8 cellular contexts compared by ENCODE assay signal in genomic region chr2:96163768-96164429, GRCh38. TPM values are rescaled to one million over a fixed set of nuclear protein-coding genes. Genes with fewer than 3 reads are reported as not detected.
DNase-seq lines count a peak whose midpoint lies in the region; ATAC-seq, FAIRE-seq and TF ChIP-seq lines count a peak whose summit lies in the region.

No MANE protein-coding gene starts in this region.

- H2AFZ ChIP-seq in H1 (ENCODE audit: low read length): peak overlapping the region; percentile 8; the same call in 1 of the 2 replicates

- CTCF ChIA-PET in H1 (lab: Charles Lee; ENCODE audit: partially characterized antibody): interaction anchor here (1.5 to 5.2 kb wide), 4 partner anchors 10 to 20 kb away, joined by 5 to 31 read pairs (median 8); no protein-coding TSS in a partner anchor

- no peak overlapping the region for H2BK15ac ChIP-seq in H1 (ENCODE audit: low read length)

- H3K4me1 ChIP-seq in H1 (replicated peaks in 1 of 4; ENCODE audit: control insufficient read depth in 3 of 4, insufficient read depth in 4 of 4, low read length in 3 of 4): peaks cover 0 to 7% (median 0%) of the 10 kb centered on the region in 4 experiments; a peak in 1 of 7 replicates

- 83% methylated on average over 13 of the region's 13 CpGs; no CpG with 5 or more reads in 1 of the 2 experiments for WGBS in H1 (ENCODE audit: extremely low coverage in 1 of 2, insufficient coverage in 1 of 2, insufficient read length in 1 of 2, insufficient replicate concordance in 2 of 2, low coverage in 1 of 2, low lambda C conversion rate in 2 of 2, missing lambda C conversion rate in 1 of 2), 2 experiments

- POLR2A ChIA-PET in H1 (lab: Charles Lee; ENCODE audit: partially characterized antibody): interaction anchor here (0.6 to 1.3 kb wide), 3 partner anchors 15 to 25 kb away, joined by 3 read pairs; partner anchors contain the start of gene DUSP2

- no peaks in the 10 kb centered on the region for H3K27me3 Mint-ChIP-seq in stimulated activated naive B cell treated with anti-CD40 and anti-IgM and Interleukin-4, amounts not matched to agents 10 μg/mL and 1 μg/mL and 100 μg/mL, for 72 hours
- peaks cover 0 to 2% (median 0%) of the 10 kb centered on the region in 3 donors for H3K27me3 Mint-ChIP-seq in CD14-positive monocyte (ENCODE audit: low read depth in 3 of 3)

- H3K23me2 ChIP-seq in H1 (ENCODE audit: low read depth, low read length): no peaks in the 10 kb centered on the region; the same call in 1 of the 2 replicates

- H3K36me3 Mint-ChIP-seq in stimulated activated naive B cell treated with anti-CD40 and anti-IgM and Interleukin-4, amounts not matched to agents 10 μg/mL and 1 μg/mL and 100 μg/mL, for 72 hours: peaks cover 3 to 8% of the 10 kb centered on the region in 2 donors
- no peaks in the 10 kb centered on the region for H3K36me3 Mint-ChIP-seq in CD14-positive monocyte

- H3K27ac ChIP-seq in H1 (ENCODE audit: low read depth, low read length): no peak overlapping the region

- no peaks in the 10 kb centered on the region for H3K79me1 ChIP-seq in H1 (ENCODE audit: low read depth, low read length)

- TF ChIP-seq POLR2A in H1 (IDR thresholded peaks at IDR 0.05; ENCODE audit: control extremely low read depth in 1 of 2, low read depth in 2 of 2, low read length in 2 of 2): no peak

- no peaks in the 10 kb centered on the region for H3K9me3 ChIP-seq in H1 (ENCODE audit: insufficient read depth in 2 of 2, low read depth in 1 of 2, low read length in 1 of 2)

- no peak overlapping the region for H4K5ac ChIP-seq in H1 (ENCODE audit: insufficient read length, low read depth, low read length)

- H3K27ac Mint-ChIP-seq in stimulated activated naive B cell treated with anti-CD40 and anti-IgM and Interleukin-4, amounts not matched to agents 10 μg/mL and 1 μg/mL and 100 μg/mL, for 72 hours: peak overlapping the region; percentile 99
- peak overlapping the region in 2 of 7 donors; percentile 56 to 57 for H3K27ac Mint-ChIP-seq in CD14-positive monocyte

- H3K23ac ChIP-seq in H1 (ENCODE audit: insufficient read length): no peak overlapping the region

- no peak for TF ChIP-seq RAD21 in H1 (IDR thresholded peaks at IDR 0.05 in 1 of 2, conservative IDR thresholded peaks at IDR 0.05 in 1 of 2; ENCODE audit: low read depth in 2 of 2, low read length in 2 of 2)

- no peak overlapping the region for H4K91ac ChIP-seq in H1 (replicated peaks; ENCODE audit: insufficient read length, low read length)

- TF ChIP-seq CTCF in H1 (IDR thresholded peaks at IDR 0.05; ENCODE audit: control extremely low read depth in 1 of 3, insufficient read depth in 1 of 3, low read depth in 1 of 3, low read length in 3 of 3): no peak
- no peak for TF ChIP-seq CTCF in CD14-positive monocyte (IDR thresholded peaks at IDR 0.05)

- no peaks in the 10 kb centered on the region for H4K20me1 ChIP-seq in H1 (replicated peaks in 1 of 2; ENCODE audit: control insufficient read depth in 1 of 2, insufficient read depth in 2 of 2, low read length in 2 of 2)

- H2BK12ac ChIP-seq in H1 (ENCODE audit: low read depth, low read length): peak overlapping the region; percentile 27; the same call in 1 of the 2 replicates

- no peak overlapping the region for H3K4me3 ChIP-seq in H1 (ENCODE audit: extremely low read depth in 1 of 4, insufficient read depth in 2 of 4, low read depth in 3 of 4, low read length in 4 of 4)

- H2AK5ac ChIP-seq in H1 (ENCODE audit: low read depth, low read length): no peak overlapping the region

- H3K9me3 Mint-ChIP-seq in stimulated activated naive B cell treated with anti-CD40 and anti-IgM and Interleukin-4, amounts not matched to agents 10 μg/mL and 1 μg/mL and 100 μg/mL, for 72 hours: peaks cover 7% of the 10 kb centered on the region in 2 donors
- H3K9me3 Mint-ChIP-seq in CD14-positive monocyte: peaks cover 0 to 4% (median 0%) of the 10 kb centered on the region in 7 donors

- no peak overlapping the region for H3K4me2 ChIP-seq in H1 (ENCODE audit: insufficient read depth in 1 of 2, low read depth in 2 of 2, low read length in 2 of 2)

- H3K79me2 ChIP-seq in H1 (ENCODE audit: control insufficient read depth in 1 of 2, insufficient read depth in 2 of 2, low read length in 2 of 2): no peaks in the 10 kb centered on the region

- H4K8ac ChIP-seq in H1 (ENCODE audit: extremely low read depth, insufficient read depth, low read length): no peak overlapping the region; the same call in 1 of the 2 replicates

- peak; percentile 70 to 80 for DNase-seq in activated CD4-positive, alpha-beta T cell treated with anti-CD3 and anti-CD28 coated beads for 24 hours (ENCODE audit: low read depth in 2 of 2)
- DNase-seq in H1 (ENCODE audit: low read depth in 1 of 2, low spot score in 2 of 2) (no peak), amygdala (lab: John Stamatoyannopoulos, UW) (no peak), CD14-positive monocyte (ENCODE audit: low spot score) (no peak), RKO (ENCODE audit: low spot score) (no peak)
- peak; percentile 89 for DNase-seq in stimulated activated naive B cell treated with anti-CD40 and anti-IgM and Interleukin-4, amounts not matched to agents 10 μg/mL and 1 μg/mL and 100 μg/mL, for 72 hours

- no peak for TF ChIP-seq EP300 in H1 (IDR thresholded peaks at IDR 0.05; ENCODE audit: borderline replicate concordance in 1 of 2, low read depth in 2 of 2, low read length in 2 of 2)

- no peak overlapping the region for H3K9ac ChIP-seq in H1 (replicated peaks in 1 of 4; ENCODE audit: extremely low read depth in 1 of 4, low read depth in 3 of 4, low read length in 3 of 4)

- H3K36me3 ChIP-seq in H1 (ENCODE audit: control insufficient read depth in 2 of 4, insufficient read depth in 4 of 4, low read length in 3 of 4): no peaks in the 10 kb centered on the region

- intact Hi-C loops in CD14-positive monocyte (cut with micrococcal nuclease): no loop called here

- H2BK5ac ChIP-seq in H1 (ENCODE audit: low read depth, low read length): no peak overlapping the region

- no peak overlapping the region for H3K4ac ChIP-seq in H1 (replicated peaks; ENCODE audit: insufficient read length, low read depth, low read length)

- H3K18ac ChIP-seq in H1 (ENCODE audit: extremely low read depth, low read length): no peak overlapping the region

- H3K14ac ChIP-seq in H1 (ENCODE audit: insufficient read length): no peak overlapping the region

- no peaks in the 10 kb centered on the region for H3K27me3 ChIP-seq in H1 (replicated peaks in 1 of 4; ENCODE audit: control insufficient read depth in 3 of 4, extremely low read depth in 1 of 4, insufficient read depth in 3 of 4, low read length in 3 of 4)

- H2BK20ac ChIP-seq in H1 (ENCODE audit: low read length): no peak overlapping the region

- ATAC-seq in GM18861 (IDR thresholded peaks at IDR 0.05; ENCODE audit: unreplicated experiment): peak; percentile 34
- peak; percentile 62 for ATAC-seq in HG02852 (IDR thresholded peaks at IDR 0.05; ENCODE audit: unreplicated experiment)
- ATAC-seq in stimulated activated naive B cell treated with anti-CD40 and anti-IgM and Interleukin-4, amounts not matched to agents 10 μg/mL and 1 μg/mL and 100 μg/mL, for 72 hours (replicated peaks): peak; percentile 81 to 89

- no peak overlapping the region for H3K56ac ChIP-seq in H1 (replicated peaks; ENCODE audit: insufficient read length, low read depth, low read length)

- peaks cover 54 to 71% of the 10 kb centered on the region in 2 donors for H3K4me1 Mint-ChIP-seq in stimulated activated naive B cell treated with anti-CD40 and anti-IgM and Interleukin-4, amounts not matched to agents 10 μg/mL and 1 μg/mL and 100 μg/mL, for 72 hours
- H3K4me1 Mint-ChIP-seq in CD14-positive monocyte: no peaks in the 10 kb centered on the region

- H2BK120ac ChIP-seq in H1 (replicated peaks; ENCODE audit: low read depth, low read length): no peak overlapping the region

- no peak for FAIRE-seq in H1 (lab: Jason Lieb, UNC)

- H3K4me3 Mint-ChIP-seq in stimulated activated naive B cell treated with anti-CD40 and anti-IgM and Interleukin-4, amounts not matched to agents 10 μg/mL and 1 μg/mL and 100 μg/mL, for 72 hours: peak overlapping the region; percentile 77 to 83
- H3K4me3 Mint-ChIP-seq in CD14-positive monocyte: no peak overlapping the region

RNA-seq across cellular contexts. Expression of gene DUSP2, which starts 18.7 kb away (rescaled TPM):
- 8.7 and 10.1 TPM in 2 replicates for total RNA-seq in H1 (2021; fragmentation: NEBNext Ultra II Directional; extraction: Animal tissue kit (Norgen Biotek cat#: 25700))
- polyA plus RNA-seq in H1 (2011; rRNA removed) (10.4 and 11.7 TPM in 2 replicates), CD14-positive monocyte (10 to 100 TPM; 48.4 to 66.1 TPM)
- polyA plus RNA-seq in H1 (2011; cell fraction: cytosol; rRNA removed): 8.4 TPM
- 21.7 TPM for polyA plus RNA-seq in H1 (2011; cell fraction: nucleus; rRNA removed)
- 5.9 to 8.2 TPM (median 7.6 TPM) in 4 replicates for polyA plus RNA-seq in H1 (2012, experiment 1 of 2)
- 9.0 TPM for polyA plus RNA-seq in H1 (2012, experiment 2 of 2)
- polyA plus RNA-seq in H1 (2013, experiment 1 of 2): 3.6 TPM
- polyA plus RNA-seq in H1 (2013, experiment 2 of 2): 3.2 TPM
- 5.5 and 5.9 TPM in 2 replicates for polyA minus RNA-seq in H1 (2011; rRNA and poly(A)+ RNA removed)
- polyA minus RNA-seq in H1 (2011; cell fraction: cytosol; rRNA and poly(A)+ RNA removed): 5.7 TPM
- 26.8 TPM for polyA minus RNA-seq in H1 (2011; cell fraction: nucleus; rRNA and poly(A)+ RNA removed)

RNA-seq across cellular contexts. Expression of gene ASTL, which starts 25.6 kb away (rescaled TPM):
- total RNA-seq in H1 (2021; fragmentation: NEBNext Ultra II Directional; extraction: Animal tissue kit (Norgen Biotek cat#: 25700)): 0.60 and 0.75 TPM in 2 replicates
- polyA plus RNA-seq in H1 (2011; rRNA removed): 1.4 and 2.2 TPM in 2 replicates
- 1.4 TPM for polyA plus RNA-seq in H1 (2011; cell fraction: cytosol; rRNA removed)
- polyA plus RNA-seq in H1 (2011; cell fraction: nucleus; rRNA removed): 2.5 TPM
- 0.28 to 1.2 TPM (median 0.73 TPM) in 4 replicates for polyA plus RNA-seq in H1 (2012, experiment 1 of 2)
- polyA plus RNA-seq in H1 (2012, experiment 2 of 2): 0.54 TPM
- 0.67 TPM for polyA plus RNA-seq in H1 (2013, experiment 1 of 2)
- 0.46 TPM for polyA plus RNA-seq in H1 (2013, experiment 2 of 2)
- polyA minus RNA-seq in H1 (2011; rRNA and poly(A)+ RNA removed): 1.2 and 1.6 TPM in 2 replicates
- 1.8 TPM for polyA minus RNA-seq in H1 (2011; cell fraction: cytosol; rRNA and poly(A)+ RNA removed)
- 1.8 TPM for polyA minus RNA-seq in H1 (2011; cell fraction: nucleus; rRNA and poly(A)+ RNA removed)
- polyA plus RNA-seq in CD14-positive monocyte: not detected

RNA-seq across cellular contexts. Expression of gene STARD7, which starts 44.7 kb away (rescaled TPM):
- 200 and 207 TPM in 2 replicates for total RNA-seq in H1 (2021; fragmentation: NEBNext Ultra II Directional; extraction: Animal tissue kit (Norgen Biotek cat#: 25700))
- 60.3 and 89.1 TPM in 2 replicates for polyA plus RNA-seq in H1 (2011; rRNA removed)
- 90.5 TPM for polyA plus RNA-seq in H1 (2011; cell fraction: cytosol; rRNA removed)
- polyA plus RNA-seq in H1 (2011; cell fraction: nucleus; rRNA removed): 50.4 TPM
- polyA plus RNA-seq in H1 (2012, experiment 1 of 2): 125 to 145 TPM (median 130 TPM) in 4 replicates
- polyA plus RNA-seq in H1 (2012, experiment 2 of 2): 61.7 TPM
- 108 TPM for polyA plus RNA-seq in H1 (2013, experiment 1 of 2)
- 99.9 TPM for polyA plus RNA-seq in H1 (2013, experiment 2 of 2)
- polyA minus RNA-seq in H1 (2011; rRNA and poly(A)+ RNA removed): 116 and 121 TPM in 2 replicates
- polyA minus RNA-seq in H1 (2011; cell fraction: cytosol; rRNA and poly(A)+ RNA removed): 74.0 TPM
- 149 TPM for polyA minus RNA-seq in H1 (2011; cell fraction: nucleus; rRNA and poly(A)+ RNA removed)
- polyA plus RNA-seq in CD14-positive monocyte: 100 to 1,000 TPM; 172 to 179 TPM

RNA-seq across cellular contexts. Expression of gene ADRA2B, which starts 47.5 kb away (rescaled TPM):
- total RNA-seq in H1 (2021; fragmentation: NEBNext Ultra II Directional; extraction: Animal tissue kit (Norgen Biotek cat#: 25700)): 6.5 and 6.6 TPM in 2 replicates
- polyA plus RNA-seq in H1 (2011; rRNA removed) (5.8 and 8.3 TPM in 2 replicates), CD14-positive monocyte (not detected)
- polyA plus RNA-seq in H1 (2011; cell fraction: cytosol; rRNA removed): 6.6 TPM
- polyA plus RNA-seq in H1 (2011; cell fraction: nucleus; rRNA removed): 14.4 TPM
- 3.3 to 6.4 TPM (median 5.3 TPM) in 4 replicates for polyA plus RNA-seq in H1 (2012, experiment 1 of 2)
- 4.8 TPM for polyA plus RNA-seq in H1 (2012, experiment 2 of 2)
- 3.7 TPM for polyA plus RNA-seq in H1 (2013, experiment 1 of 2)
- 4.0 TPM for polyA plus RNA-seq in H1 (2013, experiment 2 of 2)
- polyA minus RNA-seq in H1 (2011; rRNA and poly(A)+ RNA removed): 4.4 and 4.9 TPM in 2 replicates
- polyA minus RNA-seq in H1 (2011; cell fraction: cytosol; rRNA and poly(A)+ RNA removed): 6.7 TPM
- polyA minus RNA-seq in H1 (2011; cell fraction: nucleus; rRNA and poly(A)+ RNA removed): 6.8 TPM

Comparison
In these comparisons a context has a peak if more than half of its experiments do, and no peak if none do; other contexts are left out.
1. ATAC-seq: peak in every context shown above with its lines; median percentile 85 in stimulated activated naive B cell treated with anti-CD40 and anti-IgM and Interleukin-4, amounts not matched to agents 10 μg/mL and 1 μg/mL and 100 μg/mL, for 72 hours; 62 in HG02852; 34 in GM18861.
2. DNase-seq: peak in activated CD4-positive, alpha-beta T cell treated with anti-CD3 and anti-CD28 coated beads for 24 hours (2 of 2) and stimulated activated naive B cell treated with anti-CD40 and anti-IgM and Interleukin-4, amounts not matched to agents 10 μg/mL and 1 μg/mL and 100 μg/mL, for 72 hours (single experiment); none in H1 (0 of 2), amygdala (0 of 56), CD14-positive monocyte (single experiment) and RKO (single experiment).
3. H3K4me3 Mint-ChIP-seq: peak in stimulated activated naive B cell treated with anti-CD40 and anti-IgM and Interleukin-4, amounts not matched to agents 10 μg/mL and 1 μg/mL and 100 μg/mL, for 72 hours (2 of 2); none in CD14-positive monocyte (0 of 2).